Comparison of ENCODE assay signal across 8 cellular contexts in the genomic region with DNA sequence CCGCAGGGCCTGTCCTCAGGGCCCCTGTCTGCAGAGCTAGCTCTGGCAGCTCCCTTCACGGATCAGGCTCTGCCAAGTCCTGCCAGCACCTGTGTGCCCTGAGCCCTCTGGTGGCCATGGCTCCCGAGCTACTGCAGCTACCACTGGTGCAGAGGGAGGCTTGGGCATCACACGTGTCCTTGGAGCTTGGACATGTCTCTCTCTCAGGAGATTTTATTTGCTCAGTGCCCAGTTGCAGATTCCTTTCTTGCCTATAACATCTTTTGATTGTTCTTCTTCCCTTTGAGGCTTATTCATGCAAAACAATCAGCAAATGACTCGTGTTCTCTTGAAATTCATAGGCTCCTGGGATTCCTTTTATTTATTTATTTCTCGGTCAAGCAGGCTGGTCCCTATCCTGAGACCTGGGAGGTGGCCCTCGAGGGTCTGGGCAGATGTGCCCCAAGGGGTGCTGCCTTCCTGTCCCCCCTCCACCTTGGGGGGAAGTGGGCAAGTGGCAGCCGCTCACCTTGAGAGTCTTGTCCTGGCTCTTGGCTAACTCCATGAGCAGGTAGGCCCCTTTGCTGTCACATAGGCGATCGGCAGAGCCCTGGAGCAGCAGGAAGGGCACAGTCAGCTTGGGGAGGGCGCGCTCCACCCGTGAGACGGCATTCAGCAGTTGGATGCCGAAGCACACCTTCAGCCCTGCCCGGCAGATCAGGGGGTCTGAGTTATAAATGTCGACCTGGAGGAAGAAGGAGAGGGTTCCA. TPM values are rescaled to one million over a fixed set of nuclear protein-coding genes. Genes with fewer than 3 reads are reported as not detected.
DNase-seq lines count a peak whose midpoint lies in the region; ATAC-seq and TF ChIP-seq lines count a peak whose summit lies in the region.

No MANE protein-coding gene starts in this region.

- H3K36me3 ChIP-seq in gastrocnemius medialis = peaks cover 0 to 12% of the 10 kb centered on the region in 2 donors

- peak; percentile 33 for TF ChIP-seq CTCF in fibroblast of the aortic adventitia (IDR thresholded peaks at IDR 0.05; ENCODE audit: insufficient read depth, low read length)
- peak; percentile 41 to 67 (median 65) for TF ChIP-seq CTCF in gastrocnemius medialis (IDR thresholded peaks at IDR 0.05 in 4 of 5, conservative IDR thresholded peaks at IDR 0.05 in 1 of 5)

- H3K4me3 ChIP-seq in fibroblast of the aortic adventitia (ENCODE audit: low read depth, low read length) (no peak overlapping the region), gastrocnemius medialis (no peak overlapping the region)

- H3K9me3 ChIP-seq in gastrocnemius medialis = no peaks in the 10 kb centered on the region

- intact Hi-C loops in gastrocnemius medialis (cut with DNase I; ENCODE audit: low total_unique reads) = loop anchor here (1.0 to 5.0 kb wide), 2 partner anchors 42 to 68 kb away; no protein-coding TSS in a partner anchor

- H3K27ac ChIP-seq in gastrocnemius medialis = peak overlapping the region in 3 of 4 donors; percentile 42 to 89 (median 47)

- in situ Hi-C loops in gastrocnemius medialis (cut with MboI; ENCODE audit: low sequenced_read_pairs in 4 of 4) = no loop called here

- no peaks in the 10 kb centered on the region for H3K27me3 ChIP-seq in gastrocnemius medialis

- DNase-seq in NK-92 treated with Interleukin-12 subunit alpha and Interleukin-12 subunit beta, amount 100 ng/mL, for 24 hours (lab: John Stamatoyannopoulos, UW) = peak; percentile 20
- DNase-seq in NK-92 (lab: John Stamatoyannopoulos, UW; ENCODE audit: unreplicated experiment) (no peak), NCI-H2029 treated with DMSO at 0.1 percent for 48 hours (lab: John Stamatoyannopoulos, UW) (peak; percentile 67), fibroblast of the aortic adventitia (ENCODE audit: low read depth) (no peak), gastrocnemius medialis (peak; percentile 74 to 88)
- DNase-seq in activated CD4-positive, alpha-beta T cell treated with anti-CD3 and anti-CD28 coated beads, Interleukin-2, amount 50 U/mL, for 4 hours = peak; percentile 30 to 31
- no peak for DNase-seq in effector CD8-positive, alpha-beta T cell (lab: John Stamatoyannopoulos, UW)

- H3K4me1 ChIP-seq in gastrocnemius medialis = peaks cover 37 to 45% of the 10 kb centered on the region in 2 donors

- TF ChIP-seq POLR2A in gastrocnemius medialis (IDR thresholded peaks at IDR 0.05) = no peak

- ATAC-seq in gastrocnemius medialis (peak; percentile 32 to 34), GM21390 (IDR thresholded peaks at IDR 0.05; ENCODE audit: unreplicated experiment) (no peak)

RNA-seq across cellular contexts. Expression of a gene that starts 21.9 kb away (rescaled TPM):
- 8.2 and 19.5 TPM in 2 replicates for total RNA-seq in fibroblast of the aortic adventitia (ENCODE audit: low replicate concordance)
- 10 to 100 TPM; 22.9 to 37.5 (median 30.1) TPM for total RNA-seq in gastrocnemius medialis

Comparison
In these comparisons a context has a peak if more than half of its experiments do, and no peak if none do; other contexts are left out.
1. DNase-seq: peak in NK-92 treated with Interleukin-12 subunit alpha and Interleukin-12 subunit beta, amount 100 ng/mL, for 24 hours (single experiment), NCI-H2029 treated with DMSO at 0.1 percent for 48 hours (single experiment), activated CD4-positive, alpha-beta T cell treated with anti-CD3 and anti-CD28 coated beads, Interleukin-2, amount 50 U/mL, for 4 hours (2 of 2) and gastrocnemius medialis (2 of 2); none in NK-92 (single experiment), fibroblast of the aortic adventitia (single experiment) and effector CD8-positive, alpha-beta T cell (single experiment).